Comparison of ENCODE assay signal across 1 cellular context in the genomic region with DNA sequence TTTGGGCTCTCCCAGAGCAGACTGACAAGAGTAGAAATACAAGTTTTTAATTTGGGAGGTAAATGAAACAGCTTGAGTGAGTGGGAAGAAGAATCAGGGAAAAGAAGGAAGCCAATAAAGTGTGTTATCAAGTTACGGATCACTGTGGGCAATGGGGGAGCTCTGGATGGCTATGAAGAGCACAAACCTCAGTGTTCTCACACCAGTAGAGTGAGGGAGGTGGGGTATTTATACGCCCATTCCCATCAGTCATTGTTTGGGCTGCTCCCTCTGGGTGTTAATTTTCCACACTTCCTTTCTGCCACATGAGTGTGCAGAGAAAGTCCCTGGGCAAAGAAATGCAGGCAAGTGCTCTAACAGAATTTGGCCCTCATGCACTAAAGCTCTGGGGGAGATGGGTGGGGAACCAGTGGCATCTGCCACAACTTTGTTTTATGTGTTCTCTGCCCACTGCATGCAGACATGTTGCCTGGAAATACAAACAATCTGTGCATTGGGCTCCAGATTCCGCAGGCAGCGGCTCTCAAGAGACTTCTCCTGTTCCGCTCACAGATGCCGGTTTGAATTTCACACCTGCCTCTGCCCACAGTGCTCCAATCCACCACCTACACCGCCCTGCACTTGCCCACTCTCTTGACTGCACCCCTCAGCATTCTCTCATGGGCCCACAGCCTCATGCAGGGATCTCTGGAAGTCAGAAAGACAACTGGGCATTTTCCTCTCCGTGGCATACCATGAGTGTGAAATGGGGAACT.
TF ChIP-seq lines count a peak whose summit lies in the region.

No MANE protein-coding gene starts in this region.

TF ChIP-seq in SK-N-SH, 30 proteins besides CTCF, POLR2A, EP300 and RAD21 (continued from another document):
- TF ChIP-seq IRF3 (IDR thresholded peaks at IDR 0.05; ENCODE audit: low read depth, low read length) (no peak), TCF12 (IDR thresholded peaks at IDR 0.05) (no peak), FOXM1 (IDR thresholded peaks at IDR 0.05; ENCODE audit: low read depth) (no peak)
